In genomic region chr5:115625579-115626443, GRCh38 we compare ENCODE assay signal across 8 cellular contexts. TPM values are rescaled to one million over a fixed set of nuclear protein-coding genes. Genes with fewer than 3 reads are reported as not detected.
DNase-seq lines count a peak whose midpoint lies in the region; ATAC-seq and TF ChIP-seq lines count a peak whose summit lies in the region.

Gene TMED7 (minus strand): TSS chr5:115626036. CDS start chr5:115625792, 244 bp downstream.

- peak; percentile 79 for DNase-seq in NCI-H187 treated with DMSO at 0.1 percent for 48 hours (lab: John Stamatoyannopoulos, UW)
- DNase-seq in ascending aorta (ENCODE audit: low spot score in 2 of 2): peak; percentile 98 to 100
- DNase-seq in right cardiac atrium: peak; percentile 100
- peak; percentile 92 for DNase-seq in pulmonary artery endothelial cell (ENCODE audit: low read depth, low spot score)
- DNase-seq in uterus: peak; percentile 99

- peak; percentile 51 to 80 for TF ChIP-seq POLR2A in uterus (IDR thresholded peaks at IDR 0.05)

- TF ChIP-seq CTCF in ascending aorta (IDR thresholded peaks at IDR 0.05) (no peak), uterus (IDR thresholded peaks at IDR 0.05) (peak in 2 of 4 experiments; percentile 12 to 17)

- H3K9me3 ChIP-seq in ascending aorta: no peaks in the 10 kb centered on the region
- no peaks in the 10 kb centered on the region for H3K9me3 ChIP-seq in right cardiac atrium (ENCODE audit: control insufficient read depth, low read length)
- no peaks in the 10 kb centered on the region for H3K9me3 ChIP-seq in uterus

- H3K4me1 ChIP-seq in ascending aorta (peaks cover 0 to 22% of the 10 kb centered on the region in 2 donors), right cardiac atrium (ENCODE audit: control insufficient read depth, insufficient read depth, low read length) (peaks cover 7% of the 10 kb centered on the region), uterus (peaks cover 0 to 8% of the 10 kb centered on the region in 2 donors)

- WGBS in right cardiac atrium: under 1% methylated on average over 77 of the region's 77 CpGs

- H3K4me3 ChIP-seq in ascending aorta (peak within 1 kb of the TSS; percentile 79 to 82), right cardiac atrium (ENCODE audit: low read length) (peak within 1 kb of the TSS; percentile 68), uterus (peak within 1 kb of the TSS; percentile 66 to 75)

- peak; percentile 86 for ATAC-seq in GM18499 (IDR thresholded peaks at IDR 0.05; ENCODE audit: insufficient read depth, unreplicated experiment)
- peak; percentile 90 for ATAC-seq in HG02943 (IDR thresholded peaks at IDR 0.05; ENCODE audit: low read depth, unreplicated experiment)
- peak; percentile 99 for ATAC-seq in right cardiac atrium

- intact Hi-C loops in T-helper 2 cell treated with Interferon-gamma antibody and Interleukin-4, amounts not matched to agents 100 ng/mL and 5 ng/mL, for 36 hours (cut with micrococcal nuclease): loop anchor here (1.0 to 5.0 kb wide), 7 partner anchors 8 to 461 kb away; partner anchors contain the start of genes AP3S1, ATG12, CCDC112 and COMMD10
- intact Hi-C loops in ascending aorta (cut with DNase I): loop anchor here (1.0 to 5.0 kb wide), 7 partner anchors 24 to 456 kb away; partner anchors contain the start of genes AP3S1, ATG12, FEM1C and TICAM2
- intact Hi-C loops in right cardiac atrium (cut with DNase I): no loop called here
- intact Hi-C loops in uterus (cut with DNase I; ENCODE audit: low total_unique reads): no loop called here

- H3K27me3 ChIP-seq in ascending aorta (no peaks in the 10 kb centered on the region), right cardiac atrium (ENCODE audit: control insufficient read depth, insufficient read depth) (no peaks in the 10 kb centered on the region), uterus (no peaks in the 10 kb centered on the region)

- no peaks in the 10 kb centered on the region for H3K36me3 ChIP-seq in ascending aorta
- no peaks in the 10 kb centered on the region for H3K36me3 ChIP-seq in uterus

- peak within 1 kb of the TSS; percentile 95 to 96 for H3K27ac ChIP-seq in ascending aorta
- H3K27ac ChIP-seq in right cardiac atrium (ENCODE audit: low read length): peak within 1 kb of the TSS; percentile 91
- peak within 1 kb of the TSS; percentile 91 to 93 for H3K27ac ChIP-seq in uterus

RNA-seq across cellular contexts. Expression of gene TMED7, which starts in this region (rescaled TPM):
- 45.1 and 47.8 TPM in 2 replicates for total RNA-seq in T-helper 2 cell treated with Interferon-gamma antibody and Interleukin-4, amounts not matched to agents 100 ng/mL and 5 ng/mL, for 36 hours
- total RNA-seq in ascending aorta: 52.0 TPM
- 100 to 1,000 TPM in 1 of 4 donors, 10 to 100 TPM in 3; 74.0 to 111 (median 83.2) TPM for total RNA-seq in right cardiac atrium
- 38.9 TPM for polyA plus RNA-seq in right cardiac atrium
- total RNA-seq in pulmonary artery endothelial cell: 109 and 250 TPM in 2 replicates
- 100 to 1,000 TPM in 1 of 4 donors, 10 to 100 TPM in 3; 33.0 to 155 (median 80.2) TPM for total RNA-seq in uterus

Comparison
In these comparisons a context has a peak if more than half of its experiments do, and no peak if none do; other contexts are left out.
1. Peak in every context shown above with its lines: DNase-seq, ATAC-seq, H3K4me3 ChIP-seq and H3K27ac ChIP-seq.
2. intact Hi-C loops: an anchor here in T-helper 2 cell treated with Interferon-gamma antibody and Interleukin-4, amounts not matched to agents 100 ng/mL and 5 ng/mL, for 36 hours (1.0 to 5.0 kb wide) and ascending aorta (1.0 to 5.0 kb wide); none called in right cardiac atrium and uterus.